Comparison of ENCODE assay signal across 34 cellular contexts in genomic region chr5:33992864-33993263, GRCh38. TPM values are rescaled to one million over a fixed set of nuclear protein-coding genes. Genes with fewer than 3 reads are reported as not detected.
"Had no signal": no experiment of that assay in that cellular context is flagged by ENCODE, and none has a peak within 500 bp of the region (broad histone marks: within the 10 kb centered on the region; RNA-seq: fewer than 3 reads in every experiment).

No MANE protein-coding gene starts in this region.

- H3K9me3 Mint-ChIP-seq: immature natural killer cell; naive thymus-derived CD8-positive, alpha-beta T cell; nephron; neural progenitor cell; stimulated activated memory B cell treated with anti-CD40 and anti-IgM and Interleukin-4, amounts not matched to agents 10 μg/mL and 1 μg/mL and 100 μg/mL, for 72 hours; stimulated activated naive CD8-positive, alpha-beta T cell treated with anti-CD3 and anti-CD28 coated beads, Interleukin-15, amount 100 ng/mL, for 72 hours; type B pancreatic cell had no signal

- H3K27ac Mint-ChIP-seq: naive thymus-derived CD8-positive, alpha-beta T cell; nephron; neural progenitor cell; stimulated activated memory B cell treated with anti-CD40 and anti-IgM and Interleukin-4, amounts not matched to agents 10 μg/mL and 1 μg/mL and 100 μg/mL, for 72 hours; type B pancreatic cell had no signal

- ATAC-seq: left colon; left lung; lower lobe of right lung; naive thymus-derived CD8-positive, alpha-beta T cell; stimulated activated memory B cell treated with anti-CD40 and anti-IgM and Interleukin-4, amounts not matched to agents 10 μg/mL and 1 μg/mL and 100 μg/mL, for 72 hours; stimulated activated naive CD8-positive, alpha-beta T cell treated with anti-CD3 and anti-CD28 coated beads, Interleukin-15, amount 100 ng/mL, for 72 hours had no signal

- H3K4me3 Mint-ChIP-seq: immature natural killer cell; naive thymus-derived CD8-positive, alpha-beta T cell; nephron; neural progenitor cell; stimulated activated memory B cell treated with anti-CD40 and anti-IgM and Interleukin-4, amounts not matched to agents 10 μg/mL and 1 μg/mL and 100 μg/mL, for 72 hours; stimulated activated naive CD8-positive, alpha-beta T cell treated with anti-CD3 and anti-CD28 coated beads, Interleukin-15, amount 100 ng/mL, for 72 hours; type B pancreatic cell had no signal

- H3K27me3 Mint-ChIP-seq: naive thymus-derived CD8-positive, alpha-beta T cell; stimulated activated memory B cell treated with anti-CD40 and anti-IgM and Interleukin-4, amounts not matched to agents 10 μg/mL and 1 μg/mL and 100 μg/mL, for 72 hours; stimulated activated naive CD8-positive, alpha-beta T cell treated with anti-CD3 and anti-CD28 coated beads, Interleukin-15, amount 100 ng/mL, for 72 hours; type B pancreatic cell had no signal

- DNase-seq: hypothalamus; immature natural killer cell; kidney; left colon; left lung; lower lobe of right lung; mammary epithelial cell; mesenchymal stem cell; naive thymus-derived CD8-positive, alpha-beta T cell; occipital lobe; right lobe of liver; stimulated activated CD4-positive, alpha-beta T cell treated with anti-CD3 and anti-CD28 coated beads, Interleukin-1b, Interleukin-23, amount 100 ng/mL, for 48 hours; stimulated activated CD4-positive, alpha-beta T cell treated with anti-CD3 and anti-CD28 coated beads, Interleukin-2, amount 100 ng/mL, for 48 hours; stimulated activated CD4-positive, alpha-beta T cell treated with anti-CD3 and anti-CD28 coated beads, Interleukin-4, amount 100 ng/mL, for 4 hours; stimulated activated CD8-positive, alpha-beta memory T cell treated with anti-CD3 and anti-CD28 coated beads, Interleukin-4, amount 100 ng/mL, for 48 hours; stimulated activated naive CD4-positive, alpha-beta T cell treated with Interleukin-2 at 50 U/mL for 16 hours; stimulated activated naive CD8-positive, alpha-beta T cell treated with anti-CD3 and anti-CD28 coated beads, Interleukin-15, amount 100 ng/mL, for 72 hours; substantia nigra; uterus had no signal

RNA-seq across cellular contexts. Expression of gene SLC45A2, which starts 8.4 kb away (rescaled TPM):
- total RNA-seq: left lung, lower lobe of right lung, osteocyte, posterior vena cava, renal cortical epithelial cell, tibial nerve, ureter had no signal

RNA-seq across cellular contexts. Expression of gene RXFP3, which starts 56.7 kb away (rescaled TPM):
- total RNA-seq: kidney; left colon; left lung; liver; lower lobe of right lung; mammary epithelial cell; mucosa of gallbladder; naive thymus-derived CD8-positive, alpha-beta T cell; osteocyte; posterior vena cava; pulmonary artery endothelial cell; renal cortical epithelial cell; right atrium auricular region; right lobe of liver; skeletal muscle tissue; smooth muscle cell; tibial nerve; ureter; uterus had no signal
